ENCODE assay signal across 19 cellular contexts in the genomic region with DNA sequence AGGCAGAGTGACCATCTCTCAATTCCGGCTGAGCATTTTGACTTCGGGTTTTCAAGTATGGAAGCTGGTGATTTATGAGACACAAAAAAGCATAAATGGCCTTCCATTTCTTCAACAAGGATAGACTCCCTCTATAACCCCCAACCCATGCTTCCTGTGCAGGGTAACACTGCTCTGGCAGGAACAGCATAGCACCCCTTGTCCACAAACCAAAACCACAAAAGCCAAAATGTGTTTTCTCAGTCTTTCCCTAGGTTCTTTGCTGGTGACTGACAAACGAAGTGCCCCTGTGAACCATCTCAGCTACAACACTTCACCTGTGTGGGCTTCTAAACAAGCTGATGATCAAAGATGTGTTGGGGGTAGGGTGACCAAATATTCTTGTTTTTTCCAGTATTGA.
A peak's percentile ranks its signal among the peaks of the same experiment; 100 is the strongest.
DNase-seq lines count a peak whose midpoint lies in the region; ATAC-seq and TF ChIP-seq lines count a peak whose summit lies in the region.
"Had no signal": no experiment of that assay in that cellular context is flagged by ENCODE, and none has a peak within 500 bp of the region (broad histone marks: within the 10 kb centered on the region; RNA-seq: fewer than 3 reads in every experiment).

No MANE protein-coding gene starts in this region.

- ATAC-seq in GM21786 (IDR thresholded peaks at IDR 0.05; ENCODE audit: unreplicated experiment) (no peak), T-helper 17 cell (no peak), GM19463 (IDR thresholded peaks at IDR 0.05; ENCODE audit: unreplicated experiment) (no peak)
- ATAC-seq: GM12878 had no signal

- H3K79me2 ChIP-seq in parathyroid adenoma: no peaks in the 10 kb centered on the region

- H3K4me1 Mint-ChIP-seq in T-helper 17 cell: no peaks in the 10 kb centered on the region
- H3K4me1 Mint-ChIP-seq: CD14-positive monocyte; CD4-positive, alpha-beta memory T cell had no signal

- DNase-seq in GDM1 (lab: John Stamatoyannopoulos, UW) (peak; percentile 4), T-helper 17 cell (no peak)
- DNase-seq: ACHN; BE2C; CD4-positive, alpha-beta memory T cell; DMS153; DMS79; GM23248; HCEC 1CT; IMR-90; Karpas-422; KBM-7 had no signal

- H3K4me2 ChIP-seq in parathyroid adenoma (ENCODE audit: low read length): peak overlapping the region; percentile 59

- H3K27me3 ChIP-seq in parathyroid adenoma (ENCODE audit: control insufficient read depth, insufficient read depth, low read length): no peaks in the 10 kb centered on the region
- H3K27me3 ChIP-seq: BE2C had no signal

- H2AFZ ChIP-seq in parathyroid adenoma: peak overlapping the region; percentile 19
- H2AFZ ChIP-seq: GM23248 had no signal

- H3K4me1 ChIP-seq in parathyroid adenoma: peaks cover 5% of the 10 kb centered on the region
- H3K4me1 ChIP-seq: BE2C had no signal

- H3K9me3 ChIP-seq in parathyroid adenoma (ENCODE audit: control insufficient read depth, low read length) (no peaks in the 10 kb centered on the region), T-helper 17 cell (ENCODE audit: control insufficient read depth, low read length, poor library complexity, severe bottlenecking) (no peaks in the 10 kb centered on the region)
- H3K9me3 ChIP-seq: BE2C had no signal

- TF ChIP-seq CTCF in VCaP (conservative IDR thresholded peaks at IDR 0.05) (no peak), parathyroid adenoma (IDR thresholded peaks at IDR 0.05) (no peak)

- no peak overlapping the region for H3K27ac Mint-ChIP-seq in T-helper 17 cell
- H3K27ac Mint-ChIP-seq: CD14-positive monocyte; CD4-positive, alpha-beta memory T cell had no signal

- no peaks in the 10 kb centered on the region for H3K27me3 Mint-ChIP-seq in T-helper 17 cell
- H3K27me3 Mint-ChIP-seq: CD4-positive, alpha-beta memory T cell had no signal

- H3K27ac ChIP-seq in VCaP (peak overlapping the region; percentile 27; the same call in 1 of the 2 replicates), parathyroid adenoma (peak overlapping the region; percentile 58)
- H3K27ac ChIP-seq: GM23248, HL-60 had no signal

- H3K4me3 Mint-ChIP-seq in T-helper 17 cell: no peak overlapping the region
- H3K4me3 Mint-ChIP-seq: CD4-positive, alpha-beta memory T cell had no signal

- no peaks in the 10 kb centered on the region for H3K36me3 ChIP-seq in parathyroid adenoma (ENCODE audit: control insufficient read depth, insufficient read depth, low read length)
- H3K36me3 ChIP-seq: BE2C had no signal

- H3K4me3 ChIP-seq in parathyroid adenoma (ENCODE audit: low read depth, low read length): peak overlapping the region; percentile 21
- H3K4me3 ChIP-seq: GM12878, GM23248 had no signal

- no peaks in the 10 kb centered on the region for H3K36me3 Mint-ChIP-seq in T-helper 17 cell (ENCODE audit: low read depth)
- H3K36me3 Mint-ChIP-seq: CD14-positive monocyte; CD4-positive, alpha-beta memory T cell had no signal

- H3K9ac ChIP-seq in parathyroid adenoma: no peak overlapping the region
- H3K9ac ChIP-seq: GM23248 had no signal
